In genomic region chr20:51888186-51888790, GRCh38 we compare ENCODE assay signal across 19 cellular contexts.
DNase-seq lines count a peak whose midpoint lies in the region; ATAC-seq, FAIRE-seq and TF ChIP-seq lines count a peak whose summit lies in the region.
"Had no signal": no experiment of that assay in that cellular context is flagged by ENCODE, and none has a peak within 500 bp of the region (broad histone marks: within the 10 kb centered on the region; RNA-seq: fewer than 3 reads in every experiment).

No MANE protein-coding gene starts in this region.

- H3K27me3 ChIP-seq in HAP-1 (ENCODE audit: low read depth) (no peaks in the 10 kb centered on the region), Panc1 (ENCODE audit: control insufficient read depth, insufficient read depth, low read length) (no peaks in the 10 kb centered on the region), smooth muscle cell (ENCODE audit: low read depth) (no peaks in the 10 kb centered on the region), small intestine (ENCODE audit: control insufficient read depth in 2 of 2, insufficient read depth in 2 of 2, low read length in 2 of 2) (no peaks in the 10 kb centered on the region)
- H3K27me3 ChIP-seq: SJSA1 had no signal

- WGBS in smooth muscle cell (ENCODE audit: low lambda C conversion rate) = 64% methylated on average over 11 of the region's 11 CpGs
- WGBS in small intestine, 3 donors = 75 to 79% (median 77%) methylated on average over 11 of the region's 11 CpGs

- H3K27ac ChIP-seq in Panc1 (ENCODE audit: low read length) (peak overlapping the region; percentile 6), smooth muscle cell (ENCODE audit: low read depth) (no peak overlapping the region), small intestine (ENCODE audit: low read depth in 1 of 2, low read length in 1 of 2) (no peak overlapping the region)
- H3K27ac ChIP-seq: C4-2B, PC-9, SJSA1 had no signal

- H3K36me3 ChIP-seq in HAP-1 (replicated peaks) (no peaks in the 10 kb centered on the region), Panc1 (ENCODE audit: control insufficient read depth, insufficient read depth, low read length) (no peaks in the 10 kb centered on the region), smooth muscle cell (ENCODE audit: low read depth) (no peaks in the 10 kb centered on the region), small intestine (ENCODE audit: control insufficient read depth in 2 of 2, insufficient read depth in 2 of 2, low read length in 2 of 2) (no peaks in the 10 kb centered on the region)
- H3K36me3 ChIP-seq: SJSA1 had no signal

- BruUV-seq in Panc1 (replicated peaks; lab: Mats Ljungman, UMichigan) = no TSS peak

- TF ChIP-seq CTCF in Panc1 (IDR thresholded peaks at IDR 0.05) (no peak), smooth muscle cell (IDR thresholded peaks at IDR 0.05; ENCODE audit: borderline replicate concordance, insufficient read depth, poor library complexity, severe bottlenecking) (no peak)

- H3F3A ChIP-seq in smooth muscle cell (ENCODE audit: low read depth) = no peaks in the 10 kb centered on the region

- H4K20me1 ChIP-seq in smooth muscle cell (ENCODE audit: low read depth) = no peaks in the 10 kb centered on the region

- H3K4me2 ChIP-seq in smooth muscle cell = peak overlapping the region; percentile 12
- H3K4me2 ChIP-seq: PC-9 had no signal

- FAIRE-seq in urothelium cell line (lab: Jason Lieb, UNC) (no peak), small intestine (lab: Jason Lieb, UNC) (no peak)

- intact Hi-C loops in Panc1 (cut with micrococcal nuclease; ENCODE audit: unreplicated experiment) = no loop called here

- H3K9me3 ChIP-seq in HAP-1 = no peaks in the 10 kb centered on the region
- H3K9me3 ChIP-seq in Panc1 (ENCODE audit: control insufficient read depth, insufficient read depth, low read depth, low read length) = no peaks in the 10 kb centered on the region
- H3K9me3 ChIP-seq in smooth muscle cell (replicated peaks; ENCODE audit: low read depth) = no peaks in the 10 kb centered on the region
- no peaks in the 10 kb centered on the region for H3K9me3 ChIP-seq in small intestine (ENCODE audit: control insufficient read depth, low read depth)
- H3K9me3 ChIP-seq: SJSA1 had no signal

- H2AFZ ChIP-seq in smooth muscle cell (ENCODE audit: low read depth) = peak overlapping the region; percentile 78
- H2AFZ ChIP-seq: PC-9 had no signal

- DNase-seq in HAP-1 (ENCODE audit: low spot score in 2 of 2) (peak; percentile 59 to 86), Panc1 (ENCODE audit: low read depth, low spot score) (no peak), left kidney (ENCODE audit: low read depth, low spot score) (peak; percentile 10), smooth muscle cell (lab: John Stamatoyannopoulos, UW; ENCODE audit: unreplicated experiment) (no peak), urothelium cell line (ENCODE audit: low spot score) (no peak), small intestine (no peak)
- DNase-seq: COR-L47, EL, IMR-90, Kasumi-1, MM.1S, NCI-H1105, NCI-H187 treated with DMSO at 0.1 percent for 48 hours, NCI-H774, PC-9 had no signal

- H3K79me2 ChIP-seq in smooth muscle cell (ENCODE audit: low read depth) = no peaks in the 10 kb centered on the region

- CTCF ChIA-PET in Panc1 (lab: Charles Lee) = no interaction called here

- ATAC-seq in Panc1 (no peak), HG02840 (IDR thresholded peaks at IDR 0.05; ENCODE audit: low FRiP score, unreplicated experiment) (no peak)
- ATAC-seq: HCT116 had no signal

- H3K4me1 ChIP-seq in HAP-1 (peaks cover 35% of the 10 kb centered on the region), Panc1 (ENCODE audit: control insufficient read depth, insufficient read depth, low read length) (peaks cover 5% of the 10 kb centered on the region), smooth muscle cell (ENCODE audit: low read depth) (peaks cover 35% of the 10 kb centered on the region), small intestine (ENCODE audit: control insufficient read depth in 2 of 2, insufficient read depth in 1 of 2, low read depth in 1 of 2, low read length in 1 of 2) (no peaks in the 10 kb centered on the region)

- in situ Hi-C loops in HAP-1 (cut with MboI; ENCODE audit: low sequenced_read_pairs) = no loop called here
- in situ Hi-C loops in Panc1 (cut with HindIII; ENCODE audit: low pct_unique_long_range_greater_than_20kb, low sequenced_read_pairs) = no loop called here

- H3K4me3 ChIP-seq in HAP-1 (no peak overlapping the region), Panc1 (ENCODE audit: low read depth in 2 of 2, low read length in 2 of 2) (no peak overlapping the region), smooth muscle cell (no peak overlapping the region), small intestine (ENCODE audit: low read depth in 1 of 2, low read length in 2 of 2) (no peak overlapping the region)
- H3K4me3 ChIP-seq: PC-9, SJSA1 had no signal

- H3K9ac ChIP-seq in smooth muscle cell (ENCODE audit: low read depth) = no peak overlapping the region

- POLR2A ChIA-PET in Panc1 (lab: Charles Lee) = no interaction called here

Comparison
In these comparisons a context has a peak if more than half of its experiments do, and no peak if none do; other contexts are left out.
1. DNase-seq: peak in HAP-1 (2 of 2) and left kidney (single experiment); none in Panc1 (single experiment), smooth muscle cell (single experiment), urothelium cell line (single experiment) and small intestine (single experiment).